Comparison of ENCODE assay signal across 13 cellular contexts in genomic region chr3:112518970-112519369, GRCh38. TPM values are rescaled to one million over a fixed set of nuclear protein-coding genes. Genes with fewer than 3 reads are reported as not detected.
DNase-seq lines count a peak whose midpoint lies in the region; ATAC-seq, FAIRE-seq and TF ChIP-seq lines count a peak whose summit lies in the region.
"Not testable (repeated sequence)": the region's sequence is repeated elsewhere in the genome, so short reads cannot be mapped to it uniquely, and the experiment has no call there.
"Had no signal": no experiment of that assay in that cellular context is flagged by ENCODE, and none has a peak within 500 bp of the region (broad histone marks: within the 10 kb centered on the region; RNA-seq: fewer than 3 reads in every experiment).

No MANE protein-coding gene starts in this region.

- RAD21 ChIA-PET in HCT116 (lab: Charles Lee; ENCODE audit: low non-redundant PET in 1 of 2, low total read pairs in 2 of 2, uncharacterized antibody in 2 of 2, unreplicated experiment in 2 of 2), result not testable (repeated sequence)

- not testable (repeated sequence) for H3K9me1 ChIP-seq in endothelial cell of umbilical vein (replicated peaks; ENCODE audit: control insufficient read depth, extremely low read depth, insufficient read depth, low read length)

- H3K56ac ChIP-seq in mesendoderm (ENCODE audit: low read length), result not testable (repeated sequence)

- not testable (repeated sequence) for H3K9me3 Mint-ChIP-seq in activated CD4-positive, alpha-beta memory T cell treated with anti-CD3 and anti-CD28 coated beads for 36 hours; activated naive CD8-positive, alpha-beta T cell treated with anti-CD3 and anti-CD28 coated beads, Interleukin-2, amount 50 U/mL, for 24 hours; stimulated activated naive CD8-positive, alpha-beta T cell treated with anti-CD3 and anti-CD28 coated beads, Interleukin-15, Interleukin-2, amounts not matched to agents 100 ng/mL and 50 ng/mL, for 24 hours

- H3K4ac ChIP-seq in mesendoderm (ENCODE audit: low read depth, low read length), result not testable (repeated sequence)

- FAIRE-seq in endothelial cell of umbilical vein (lab: Jason Lieb, UNC), result not testable (repeated sequence)

- not testable (repeated sequence) for TF ChIP-seq RAD21 in HCT116 (IDR thresholded peaks at IDR 0.05; ENCODE audit: low read depth)

- not testable (repeated sequence) for H3K36me3 Mint-ChIP-seq in activated CD4-positive, alpha-beta memory T cell treated with anti-CD3 and anti-CD28 coated beads for 36 hours; stimulated activated naive CD8-positive, alpha-beta T cell treated with anti-CD3 and anti-CD28 coated beads, Interleukin-15, Interleukin-2, amounts not matched to agents 100 ng/mL and 50 ng/mL, for 24 hours (ENCODE audit: low read depth)
- peaks cover 16% of the 10 kb centered on the region for H3K36me3 Mint-ChIP-seq in activated naive CD8-positive, alpha-beta T cell treated with anti-CD3 and anti-CD28 coated beads, Interleukin-2, amount 50 U/mL, for 24 hours (ENCODE audit: low read depth)

- H3K27me3 Mint-ChIP-seq in activated CD4-positive, alpha-beta memory T cell treated with anti-CD3 and anti-CD28 coated beads for 36 hours; activated naive CD8-positive, alpha-beta T cell treated with anti-CD3 and anti-CD28 coated beads, Interleukin-2, amount 50 U/mL, for 24 hours; stimulated activated naive CD8-positive, alpha-beta T cell treated with anti-CD3 and anti-CD28 coated beads, Interleukin-15, Interleukin-2, amounts not matched to agents 100 ng/mL and 50 ng/mL, for 24 hours: not testable (repeated sequence)

- H2BK120ac ChIP-seq in mesendoderm (ENCODE audit: low read depth, low read length), result not testable (repeated sequence)

- not testable (repeated sequence) for H3K4me3 ChIP-seq in HCT116 (replicated peaks in 1 of 2; ENCODE audit: low read depth in 1 of 2, low read length in 2 of 2); endothelial cell of umbilical vein (replicated peaks in 1 of 3; ENCODE audit: insufficient read depth in 1 of 3, low read depth in 1 of 3, low read length in 3 of 3); mesendoderm (ENCODE audit: low read length)
- H3K4me3 ChIP-seq in OCI-LY3 (ENCODE audit: low read length), result peak overlapping the region; percentile 46

- TF ChIP-seq CTCF in HCT116 (IDR thresholded peaks at IDR 0.05 in 2 of 3, conservative IDR thresholded peaks at IDR 0.05 in 1 of 3; ENCODE audit: borderline replicate concordance in 1 of 3, insufficient read depth in 1 of 3, low read depth in 2 of 3, low read length in 2 of 3); OCI-LY3 (IDR thresholded peaks at IDR 0.05; ENCODE audit: low read depth, low read length); endothelial cell of umbilical vein (IDR thresholded peaks at IDR 0.05; ENCODE audit: extremely low read depth in 1 of 2, insufficient read depth in 1 of 2, low read depth in 1 of 2, low read length in 2 of 2): not testable (repeated sequence)

- H4K20me1 ChIP-seq in HCT116 (ENCODE audit: insufficient read depth); OCI-LY3 (ENCODE audit: insufficient read depth, low read length); endothelial cell of umbilical vein (replicated peaks; ENCODE audit: control insufficient read depth, extremely low read depth, insufficient read depth, low read length): not testable (repeated sequence)

- H2BK15ac ChIP-seq in mesendoderm (replicated peaks; ENCODE audit: low read depth), result not testable (repeated sequence)

- not testable (repeated sequence) for TF ChIP-seq POLR2A in HCT116 (IDR thresholded peaks at IDR 0.05; ENCODE audit: borderline replicate concordance, extremely low read depth, insufficient read depth, insufficient read length); endothelial cell of umbilical vein (IDR thresholded peaks at IDR 0.05; ENCODE audit: low read depth, low read length)

- POLR2A ChIA-PET in HCT116 (lab: Charles Lee); activated CD4-positive, alpha-beta memory T cell treated with anti-CD3 and anti-CD28 coated beads for 36 hours (lab: Charles Lee); endothelial cell of umbilical vein (lab: Charles Lee): not testable (repeated sequence)

- CTCF ChIA-PET in HCT116 (lab: Charles Lee), result interaction anchor here (1.6 to 3.2 kb wide), 3 partner anchors 225 to 407 kb away, joined by 5 to 12 read pairs (median 8); partner anchors contain the start of gene SLC9C1
- CTCF ChIA-PET in activated CD4-positive, alpha-beta memory T cell treated with anti-CD3 and anti-CD28 coated beads for 36 hours (lab: Charles Lee), result interaction anchor here (0.7 to 1.7 kb wide), 12 partner anchors 12 to 407 kb away, joined by 3 to 11 read pairs (median 4); partner anchors contain the start of genes BTLA, CD200 and SLC9C1
- CTCF ChIA-PET in endothelial cell of umbilical vein (lab: Charles Lee), result interaction anchor here (1.0 to 4.9 kb wide), 5 partner anchors 23 to 382 kb away, joined by 3 to 72 read pairs (median 7); partner anchors contain the start of genes CD200 and SLC9C1

- H3K4me2 ChIP-seq in HCT116 (ENCODE audit: low read length); endothelial cell of umbilical vein (ENCODE audit: insufficient read depth, low read length); mesendoderm (ENCODE audit: low read length): not testable (repeated sequence)
- peak overlapping the region; percentile 49 for H3K4me2 ChIP-seq in OCI-LY3 (ENCODE audit: low read length)

- H3K18ac ChIP-seq in mesendoderm (ENCODE audit: low read length), result not testable (repeated sequence)

- peaks cover 22% of the 10 kb centered on the region for H3K4me1 Mint-ChIP-seq in activated CD4-positive, alpha-beta memory T cell treated with anti-CD3 and anti-CD28 coated beads for 36 hours (ENCODE audit: low read depth)
- peaks cover 30% of the 10 kb centered on the region for H3K4me1 Mint-ChIP-seq in activated naive CD8-positive, alpha-beta T cell treated with anti-CD3 and anti-CD28 coated beads, Interleukin-2, amount 50 U/mL, for 24 hours
- peaks cover 32% of the 10 kb centered on the region for H3K4me1 Mint-ChIP-seq in stimulated activated naive CD8-positive, alpha-beta T cell treated with anti-CD3 and anti-CD28 coated beads, Interleukin-15, Interleukin-2, amounts not matched to agents 100 ng/mL and 50 ng/mL, for 24 hours (ENCODE audit: low read depth)

- H2AFZ ChIP-seq in HCT116 (ENCODE audit: low read depth, low read length, poor library complexity, severe bottlenecking); endothelial cell of umbilical vein (ENCODE audit: low read depth, low read length): not testable (repeated sequence)
- peak overlapping the region; percentile 22; the same call in 1 of the 2 replicates for H2AFZ ChIP-seq in OCI-LY3 (ENCODE audit: low read depth, low read length)

- H4K5ac ChIP-seq in mesendoderm (ENCODE audit: low read length), result not testable (repeated sequence)

- H3K27ac ChIP-seq in HCT116 (ENCODE audit: low read depth, low read length); endothelial cell of umbilical vein (ENCODE audit: insufficient read depth, low read depth, low read length); mesendoderm (ENCODE audit: low read depth, low read length): not testable (repeated sequence)
- H3K27ac ChIP-seq in OCI-LY3 (ENCODE audit: low read length), result peak overlapping the region; percentile 20; the same call in 1 of the 2 replicates

- H4K8ac ChIP-seq in mesendoderm (ENCODE audit: low read depth, low read length), result not testable (repeated sequence)

- dilution Hi-C loops in endothelial cell of umbilical vein (cut with MboI; ENCODE audit: extremely low pct_ligation_motif_present, low sequenced_read_pairs), result not testable (repeated sequence)

- intact Hi-C loops in HCT116 (cut with micrococcal nuclease) (loop anchor here (1.0 kb wide), 4 partner anchors 192 to 407 kb away; no protein-coding TSS in a partner anchor), endothelial cell of umbilical vein (cut with micrococcal nuclease) (loop anchor here (1.0 to 2.0 kb wide), 6 partner anchors 82 to 407 kb away; no protein-coding TSS in a partner anchor)
- intact Hi-C loops in activated CD4-positive, alpha-beta memory T cell treated with anti-CD3 and anti-CD28 coated beads for 36 hours (cut with micrococcal nuclease), result loop anchor here (1.0 kb wide), 7 partner anchors 28 to 408 kb away; no protein-coding TSS in a partner anchor

- not testable (repeated sequence) for H3K4me1 ChIP-seq in HCT116 (ENCODE audit: control insufficient read depth in 1 of 2, insufficient read depth in 2 of 2, low read length in 2 of 2); endothelial cell of umbilical vein (ENCODE audit: control insufficient read depth, extremely low read depth, insufficient read depth, low read length); mesendoderm (ENCODE audit: control insufficient read depth, low read depth, low read length)
- H3K4me1 ChIP-seq in OCI-LY3 (ENCODE audit: low read length), result peaks cover 17% of the 10 kb centered on the region

- H3K23ac ChIP-seq in mesendoderm (ENCODE audit: low read length), result not testable (repeated sequence)

- no CpG with 5 or more reads among the region's 3 CpGs for WGBS in mesendoderm (ENCODE audit: extremely low coverage, insufficient coverage, low lambda C conversion rate)

- H3K27me3 ChIP-seq in HCT116 (ENCODE audit: insufficient read depth, low read length); OCI-LY3 (ENCODE audit: low read depth, low read length); endothelial cell of umbilical vein (ENCODE audit: control insufficient read depth in 2 of 2, insufficient read depth in 2 of 2, low read length in 2 of 2); mesendoderm (ENCODE audit: insufficient read depth, low read length, poor library complexity): not testable (repeated sequence)

- H3K79me1 ChIP-seq in mesendoderm (ENCODE audit: low read length), result not testable (repeated sequence)

- H2AK5ac ChIP-seq in mesendoderm (ENCODE audit: low read length), result not testable (repeated sequence)

- 0 out of 2 replicates have a peak, but pooled peaks have one; percentile 11 for ATAC-seq in HCT116
- ATAC-seq in activated naive CD8-positive, alpha-beta T cell treated with anti-CD3 and anti-CD28 coated beads, Interleukin-2, amount 50 U/mL, for 24 hours, result peak; percentile 56

- H3K79me2 ChIP-seq in HCT116 (ENCODE audit: insufficient read depth, low read length); OCI-LY3 (ENCODE audit: low read length); endothelial cell of umbilical vein (ENCODE audit: control insufficient read depth, insufficient read depth, low read length); mesendoderm (ENCODE audit: control insufficient read depth, insufficient read depth, low read length): not testable (repeated sequence)

- DNase-seq in CD1c-positive myeloid dendritic cell (ENCODE audit: extremely low spot score) (peak; percentile 17), endothelial cell of umbilical vein (ENCODE audit: low read depth, low spot score) (peak; percentile 6), mesendoderm (peak; percentile 11)
- not testable (repeated sequence) for DNase-seq in HCT116 (ENCODE audit: low read depth, low spot score); activated naive CD8-positive, alpha-beta T cell treated with anti-CD3 and anti-CD28 coated beads, Interleukin-2, amount 50 U/mL, for 24 hours
- DNase-seq in activated CD4-positive, alpha-beta memory T cell treated with anti-CD3 and anti-CD28 coated beads for 36 hours, result peak; percentile 12

- not testable (repeated sequence) for H2BK5ac ChIP-seq in mesendoderm (ENCODE audit: low read length)

- peak overlapping the region; percentile 29 for H3K27ac Mint-ChIP-seq in activated CD4-positive, alpha-beta memory T cell treated with anti-CD3 and anti-CD28 coated beads for 36 hours
- H3K27ac Mint-ChIP-seq in activated naive CD8-positive, alpha-beta T cell treated with anti-CD3 and anti-CD28 coated beads, Interleukin-2, amount 50 U/mL, for 24 hours, result peak overlapping the region; percentile 79
- H3K27ac Mint-ChIP-seq in stimulated activated naive CD8-positive, alpha-beta T cell treated with anti-CD3 and anti-CD28 coated beads, Interleukin-15, Interleukin-2, amounts not matched to agents 100 ng/mL and 50 ng/mL, for 24 hours, result peak overlapping the region; percentile 72

- not testable (repeated sequence) for H3K9ac ChIP-seq in HCT116 (ENCODE audit: low read length); OCI-LY3 (ENCODE audit: low read length); endothelial cell of umbilical vein (replicated peaks; ENCODE audit: extremely low read depth, insufficient read depth, low read length); mesendoderm (ENCODE audit: low read length)

- H3K36me3 ChIP-seq in HCT116 (ENCODE audit: control insufficient read depth in 1 of 2, insufficient read depth in 2 of 2, low read length in 2 of 2); OCI-LY3 (replicated peaks; ENCODE audit: low read depth, low read length); endothelial cell of umbilical vein (ENCODE audit: control insufficient read depth in 2 of 2, extremely low read depth in 1 of 2, insufficient read depth in 2 of 2, low read length in 2 of 2); mesendoderm (ENCODE audit: control insufficient read depth, insufficient read depth, low read length): not testable (repeated sequence)

- H3K4me3 Mint-ChIP-seq in activated CD4-positive, alpha-beta memory T cell treated with anti-CD3 and anti-CD28 coated beads for 36 hours; activated naive CD8-positive, alpha-beta T cell treated with anti-CD3 and anti-CD28 coated beads, Interleukin-2, amount 50 U/mL, for 24 hours; stimulated activated naive CD8-positive, alpha-beta T cell treated with anti-CD3 and anti-CD28 coated beads, Interleukin-15, Interleukin-2, amounts not matched to agents 100 ng/mL and 50 ng/mL, for 24 hours: not testable (repeated sequence)

- BruUV-seq in HCT116 (replicated peaks; lab: Mats Ljungman, UMichigan); endothelial cell of umbilical vein (replicated peaks; lab: Mats Ljungman, UMichigan): not testable (repeated sequence)

- H3K9me2 ChIP-seq in HCT116 (ENCODE audit: insufficient read depth), result not testable (repeated sequence)

- not testable (repeated sequence) for H3K9me3 ChIP-seq in HCT116 (ENCODE audit: control insufficient read depth in 1 of 2, insufficient read depth in 1 of 2, low read depth in 1 of 2, low read length in 2 of 2); OCI-LY3 (ENCODE audit: insufficient read depth, low read length); endothelial cell of umbilical vein (replicated peaks; ENCODE audit: control insufficient read depth, insufficient read depth, low read length)

RNA-seq across cellular contexts. Expression of gene BTLA, which starts 19.7 kb away (rescaled TPM):
- total RNA-seq in HCT116 (2021; ENCODE audit: unreplicated experiment), result 0.17 TPM
- polyA plus RNA-seq in HCT116 (2012), result 0.02 and 0.17 TPM in 2 replicates
- total RNA-seq in activated CD4-positive, alpha-beta memory T cell treated with anti-CD3 and anti-CD28 coated beads for 36 hours, result 10 to 100 TPM; 17.3 to 18.7 TPM
- not detected in 2 replicates for total RNA-seq in endothelial cell of umbilical vein
- not detected in 2 replicates for polyA plus RNA-seq in endothelial cell of umbilical vein
- not detected in 2 replicates for polyA plus RNA-seq in endothelial cell of umbilical vein (2011; cell fraction: cytosol; rRNA removed)
- not detected in 2 replicates for polyA plus RNA-seq in endothelial cell of umbilical vein (2011; cell fraction: nucleus; rRNA removed)
- polyA plus RNA-seq in endothelial cell of umbilical vein (2012), result not detected in 2 replicates
- polyA minus RNA-seq in endothelial cell of umbilical vein, result not detected in 2 replicates
- polyA minus RNA-seq in endothelial cell of umbilical vein (2011; cell fraction: cytosol; rRNA and poly(A)+ RNA removed), result not detected
- not detected in 2 replicates for polyA minus RNA-seq in endothelial cell of umbilical vein (2011; cell fraction: nucleus; rRNA and poly(A)+ RNA removed)
- 0.06 TPM for polyA plus RNA-seq in mesendoderm (2013, experiment 1 of 2)
- 0.11 TPM for polyA plus RNA-seq in mesendoderm (2013, experiment 2 of 2)
- total RNA-seq: A172, H4, HT-29, sigmoid colon had no signal
- polyA plus RNA-seq: heart left ventricle had no signal

RNA-seq across cellular contexts. Expression of gene ATG3, which starts 42.8 kb away (rescaled TPM):
- total RNA-seq in HCT116 (2021; ENCODE audit: unreplicated experiment) (56.4 TPM), endothelial cell of umbilical vein (62.4 TPM in 2 replicates)
- polyA plus RNA-seq in HCT116 (2012), result 36.1 and 48.0 TPM in 2 replicates
- 10 to 100 TPM; 58.1 to 59.5 TPM for total RNA-seq in activated CD4-positive, alpha-beta memory T cell treated with anti-CD3 and anti-CD28 coated beads for 36 hours
- polyA plus RNA-seq in endothelial cell of umbilical vein, result 33.0 and 36.0 TPM in 2 replicates
- 42.0 and 43.8 TPM in 2 replicates for polyA plus RNA-seq in endothelial cell of umbilical vein (2011; cell fraction: cytosol; rRNA removed)
- 26.8 and 32.7 TPM in 2 replicates for polyA plus RNA-seq in endothelial cell of umbilical vein (2011; cell fraction: nucleus; rRNA removed)
- polyA plus RNA-seq in endothelial cell of umbilical vein (2012), result 43.0 and 52.2 TPM in 2 replicates
- 21.7 and 23.2 TPM in 2 replicates for polyA minus RNA-seq in endothelial cell of umbilical vein
- polyA minus RNA-seq in endothelial cell of umbilical vein (2011; cell fraction: cytosol; rRNA and poly(A)+ RNA removed), result 47.1 TPM
- 29.7 and 38.3 TPM in 2 replicates for polyA minus RNA-seq in endothelial cell of umbilical vein (2011; cell fraction: nucleus; rRNA and poly(A)+ RNA removed)
- 45.6 TPM for polyA plus RNA-seq in mesendoderm (2013, experiment 1 of 2)
- polyA plus RNA-seq in mesendoderm (2013, experiment 2 of 2), result 49.0 TPM

RNA-seq across cellular contexts. Expression of gene SLC35A5, which starts 42.9 kb away (rescaled TPM):
- total RNA-seq in HCT116 (2021; ENCODE audit: unreplicated experiment) (21.4 TPM), endothelial cell of umbilical vein (25.1 and 25.6 TPM in 2 replicates)
- polyA plus RNA-seq in HCT116 (2012), result 9.4 and 10.1 TPM in 2 replicates
- 10 to 100 TPM; 15.5 to 17.8 TPM for total RNA-seq in activated CD4-positive, alpha-beta memory T cell treated with anti-CD3 and anti-CD28 coated beads for 36 hours
- polyA plus RNA-seq in endothelial cell of umbilical vein, result 27.7 and 40.1 TPM in 2 replicates
- 19.3 and 19.5 TPM in 2 replicates for polyA plus RNA-seq in endothelial cell of umbilical vein (2011; cell fraction: cytosol; rRNA removed)
- 16.7 and 23.2 TPM in 2 replicates for polyA plus RNA-seq in endothelial cell of umbilical vein (2011; cell fraction: nucleus; rRNA removed)
- polyA plus RNA-seq in endothelial cell of umbilical vein (2012), result 21.0 and 23.6 TPM in 2 replicates
- polyA minus RNA-seq in endothelial cell of umbilical vein, result 39.5 and 43.7 TPM in 2 replicates
- 17.6 TPM for polyA minus RNA-seq in endothelial cell of umbilical vein (2011; cell fraction: cytosol; rRNA and poly(A)+ RNA removed)
- 18.3 and 30.2 TPM in 2 replicates for polyA minus RNA-seq in endothelial cell of umbilical vein (2011; cell fraction: nucleus; rRNA and poly(A)+ RNA removed)
- 16.2 TPM for polyA plus RNA-seq in mesendoderm (2013, experiment 1 of 2)
- 15.9 TPM for polyA plus RNA-seq in mesendoderm (2013, experiment 2 of 2)

Comparison
In these comparisons a context has a peak if more than half of its experiments do, and no peak if none do; other contexts are left out.
1. H3K27ac Mint-ChIP-seq: peak in every context shown above with its lines; median percentile 79 in activated naive CD8-positive, alpha-beta T cell treated with anti-CD3 and anti-CD28 coated beads, Interleukin-2, amount 50 U/mL, for 24 hours; 72 in stimulated activated naive CD8-positive, alpha-beta T cell treated with anti-CD3 and anti-CD28 coated beads, Interleukin-15, Interleukin-2, amounts not matched to agents 100 ng/mL and 50 ng/mL, for 24 hours; 29 in activated CD4-positive, alpha-beta memory T cell treated with anti-CD3 and anti-CD28 coated beads for 36 hours.
2. RNA of gene BTLA, which starts 19.7 kb away (total RNA-seq): 17.3 to 18.7 TPM in activated CD4-positive, alpha-beta memory T cell treated with anti-CD3 and anti-CD28 coated beads for 36 hours; 0.17 TPM in HCT116 (single experiment) and not detected in endothelial cell of umbilical vein; every median in the first group is over 10 times any median in the second.